ENCODE assay signal across 22 cellular contexts in genomic region chrX:134545524-134545923, GRCh38.
DNase-seq lines count a peak whose midpoint lies in the region; ATAC-seq and TF ChIP-seq lines count a peak whose summit lies in the region.
"Had no signal": no experiment of that assay in that cellular context is flagged by ENCODE, and none has a peak within 500 bp of the region (broad histone marks: within the 10 kb centered on the region; RNA-seq: fewer than 3 reads in every experiment).

No MANE protein-coding gene starts in this region.

- H3K18ac ChIP-seq in mesendoderm (ENCODE audit: low read length): no peak overlapping the region

- H3K56ac ChIP-seq in mesendoderm (ENCODE audit: low read length): no peak overlapping the region

- no peak overlapping the region for H2BK15ac ChIP-seq in mesendoderm (replicated peaks; ENCODE audit: low read depth)

- no peak for ATAC-seq in HG02852 (IDR thresholded peaks at IDR 0.05; ENCODE audit: unreplicated experiment)
- ATAC-seq in GM19324 (IDR thresholded peaks at IDR 0.05; ENCODE audit: low FRiP score, unreplicated experiment): no peak
- ATAC-seq: activated CD8-positive, alpha-beta T cell treated with anti-CD3 and anti-CD28 coated beads for 36 hours; left ventricle myocardium superior; right cardiac atrium had no signal

- TF ChIP-seq CTCF in endothelial cell (IDR thresholded peaks at IDR 0.05; ENCODE audit: unreplicated experiment) (no peak), testis (IDR thresholded peaks at IDR 0.05) (no peak)

- no peak overlapping the region for H2BK120ac ChIP-seq in mesendoderm (ENCODE audit: low read depth, low read length)

- no peak for TF ChIP-seq POLR2A in testis (IDR thresholded peaks at IDR 0.05)

- H3K9ac ChIP-seq in mesendoderm (ENCODE audit: low read length): no peak overlapping the region

- H2BK5ac ChIP-seq in mesendoderm (ENCODE audit: low read length): no peak overlapping the region

- peaks cover 9% of the 10 kb centered on the region for H3K27me3 Mint-ChIP-seq in endothelial cell (ENCODE audit: unreplicated experiment)

- H4K5ac ChIP-seq in mesendoderm (ENCODE audit: low read length): no peak overlapping the region

- peak overlapping the region; percentile 90 for H3K27ac Mint-ChIP-seq in endothelial cell (ENCODE audit: unreplicated experiment)
- H3K27ac Mint-ChIP-seq: activated CD8-positive, alpha-beta T cell treated with anti-CD3 and anti-CD28 coated beads for 36 hours; activated T-cell treated with anti-CD3 and anti-CD28 coated beads, Interleukin-2, amount 50 U/mL, for 24 hours; immature natural killer cell had no signal

- WGBS in mesendoderm (ENCODE audit: extremely low coverage, insufficient coverage, low lambda C conversion rate): no CpG with 5 or more reads among the region's 20 CpGs
- WGBS in testis, 2 donors: 20 to 22% methylated on average over 2 to 18 of the region's 20 CpGs

- H3K4me3 Mint-ChIP-seq in endothelial cell (ENCODE audit: unreplicated experiment): peak overlapping the region; percentile 87
- H3K4me3 Mint-ChIP-seq: activated CD8-positive, alpha-beta T cell treated with anti-CD3 and anti-CD28 coated beads for 36 hours; activated T-cell treated with anti-CD3 and anti-CD28 coated beads, Interleukin-2, amount 50 U/mL, for 24 hours; immature natural killer cell had no signal

- no peaks in the 10 kb centered on the region for H3K36me3 ChIP-seq in H7 (replicated peaks; ENCODE audit: control insufficient read depth, insufficient read depth, low read length)
- H3K36me3 ChIP-seq in mesendoderm (ENCODE audit: control insufficient read depth, insufficient read depth, low read length): no peaks in the 10 kb centered on the region
- no peaks in the 10 kb centered on the region for H3K36me3 ChIP-seq in testis (ENCODE audit: low read depth, missing control alignments)
- H3K36me3 ChIP-seq: thoracic aorta had no signal

- H3K79me2 ChIP-seq in mesendoderm (ENCODE audit: control insufficient read depth, insufficient read depth, low read length): no peaks in the 10 kb centered on the region

- intact Hi-C loops in testis (cut with DNase I; ENCODE audit: low total_unique reads): no loop called here

- no peak overlapping the region for H3K23ac ChIP-seq in mesendoderm (ENCODE audit: low read length)

- no peaks in the 10 kb centered on the region for H3K9me3 ChIP-seq in testis
- H3K9me3 ChIP-seq: thoracic aorta had no signal

- H3K9me3 Mint-ChIP-seq in endothelial cell (ENCODE audit: unreplicated experiment): no peaks in the 10 kb centered on the region
- H3K9me3 Mint-ChIP-seq: activated CD8-positive, alpha-beta T cell treated with anti-CD3 and anti-CD28 coated beads for 36 hours; activated T-cell treated with anti-CD3 and anti-CD28 coated beads, Interleukin-2, amount 50 U/mL, for 24 hours had no signal

- H3K4me3 ChIP-seq in H7 (ENCODE audit: insufficient read depth, low read depth, low read length): peak overlapping the region; percentile 57; the same call in 1 of the 2 replicates
- H3K4me3 ChIP-seq in mesendoderm (ENCODE audit: low read length): no peak overlapping the region
- peak overlapping the region in 1 of 2 donors; percentile 80 for H3K4me3 ChIP-seq in testis

- no peak overlapping the region for H2AK5ac ChIP-seq in mesendoderm (ENCODE audit: low read length)

- peaks cover 28% of the 10 kb centered on the region for H3K27me3 ChIP-seq in H7 (ENCODE audit: control insufficient read depth, insufficient read depth, low read length)
- H3K27me3 ChIP-seq in mesendoderm (ENCODE audit: insufficient read depth, low read length, poor library complexity): peaks cover 6% of the 10 kb centered on the region
- H3K27me3 ChIP-seq in testis: no peaks in the 10 kb centered on the region

- H3K4me1 Mint-ChIP-seq in endothelial cell (ENCODE audit: unreplicated experiment): peaks cover 40% of the 10 kb centered on the region

- peaks cover 29% of the 10 kb centered on the region for H3K36me3 Mint-ChIP-seq in endothelial cell (ENCODE audit: low read depth, unreplicated experiment)
- H3K36me3 Mint-ChIP-seq: immature natural killer cell had no signal

- no peaks in the 10 kb centered on the region for H3K4me1 ChIP-seq in mesendoderm (ENCODE audit: control insufficient read depth, low read depth, low read length)
- no peaks in the 10 kb centered on the region for H3K4me1 ChIP-seq in testis

- no peak overlapping the region for H3K4ac ChIP-seq in mesendoderm (ENCODE audit: low read depth, low read length)

- H3K79me1 ChIP-seq in mesendoderm (ENCODE audit: low read length): no peaks in the 10 kb centered on the region

- H3K4me2 ChIP-seq in mesendoderm (ENCODE audit: low read length): no peak overlapping the region

- DNase-seq in H7: peak; percentile 73
- no peak for DNase-seq in endothelial cell (ENCODE audit: low spot score)
- DNase-seq in mesendoderm: peak; percentile 44
- DNase-seq in testis: peak; percentile 50
- DNase-seq in NCI-H1694 (lab: John Stamatoyannopoulos, UW): no peak
- DNase-seq: activated CD8-positive, alpha-beta T cell treated with anti-CD3 and anti-CD28 coated beads for 36 hours; activated naive CD4-positive, alpha-beta T cell treated with Interleukin-2 at 50 U/mL for 16 hours; activated T-cell treated with anti-CD3 and anti-CD28 coated beads, Interleukin-2, amount 50 U/mL, for 24 hours; AML-193; amygdala; central memory CD4-positive, alpha-beta T cell; DMS79; dorsolateral prefrontal cortex; HCEC 1CT; immature natural killer cell; left ventricle myocardium superior; NCI-H1105; NCI-H510A treated with DMSO at 0.1 percent for 48 hours; right cardiac atrium had no signal

- no peak overlapping the region for H3K27ac ChIP-seq in mesendoderm (ENCODE audit: low read depth, low read length)
- H3K27ac ChIP-seq in testis: peak overlapping the region; percentile 80 to 83
- H3K27ac ChIP-seq: dorsolateral prefrontal cortex, thoracic aorta had no signal

- H4K8ac ChIP-seq in mesendoderm (ENCODE audit: low read depth, low read length): no peak overlapping the region

Comparison
In these comparisons a context has a peak if more than half of its experiments do, and no peak if none do; other contexts are left out.
1. DNase-seq: peak in H7 (single experiment), mesendoderm (single experiment) and testis (single experiment); none in endothelial cell (single experiment) and NCI-H1694 (single experiment).